Comparison of ENCODE assay signal across 19 cellular contexts in genomic region chr18:54923339-54923956, GRCh38. TPM values are rescaled to one million over a fixed set of nuclear protein-coding genes. Genes with fewer than 3 reads are reported as not detected.
DNase-seq lines count a peak whose midpoint lies in the region; ATAC-seq and TF ChIP-seq lines count a peak whose summit lies in the region.
"Had no signal": no experiment of that assay in that cellular context is flagged by ENCODE, and none has a peak within 500 bp of the region (broad histone marks: within the 10 kb centered on the region; RNA-seq: fewer than 3 reads in every experiment).

No MANE protein-coding gene starts in this region.

- no peak overlapping the region for H2AFZ ChIP-seq in smooth muscle cell (ENCODE audit: low read depth)

- H3K9ac ChIP-seq in smooth muscle cell (ENCODE audit: low read depth), result no peak overlapping the region
- H3K9ac ChIP-seq: BLaER1 had no signal

- H3K36me3 ChIP-seq in smooth muscle cell (ENCODE audit: low read depth), result no peaks in the 10 kb centered on the region
- H3K36me3 ChIP-seq: BLaER1, HAP-1 had no signal

- POLR2A ChIA-PET in WTC11 (lab: Charles Lee), result interaction anchor here (0.7 kb wide), 1 partner anchor 16 kb away, joined by 3 read pairs; no protein-coding TSS in a partner anchor

- H3K4me3 Mint-ChIP-seq in WTC11, result no peak overlapping the region
- H3K4me3 Mint-ChIP-seq: CD8-positive, alpha-beta T cell had no signal

- peak overlapping the region; percentile 1 for H3K4me2 ChIP-seq in smooth muscle cell
- H3K4me2 ChIP-seq: BLaER1 had no signal

- H3K36me3 Mint-ChIP-seq in WTC11, result no peaks in the 10 kb centered on the region
- H3K36me3 Mint-ChIP-seq: CD8-positive, alpha-beta T cell had no signal

- peaks cover 3% of the 10 kb centered on the region for H3K9me3 Mint-ChIP-seq in WTC11
- H3K9me3 Mint-ChIP-seq: CD8-positive, alpha-beta T cell had no signal

- H3F3A ChIP-seq in smooth muscle cell (ENCODE audit: low read depth), result peaks cover 6% of the 10 kb centered on the region

- no peaks in the 10 kb centered on the region for H3K4me1 ChIP-seq in smooth muscle cell (ENCODE audit: low read depth)
- H3K4me1 ChIP-seq: BLaER1, HAP-1 had no signal

- no peaks in the 10 kb centered on the region for H3K27me3 ChIP-seq in smooth muscle cell (ENCODE audit: low read depth)
- H3K27me3 ChIP-seq: BLaER1 had no signal

- H3K4me1 Mint-ChIP-seq in WTC11, result peaks cover 10% of the 10 kb centered on the region

- TF ChIP-seq CTCF in WTC11 (IDR thresholded peaks at IDR 0.05), result no peak
- TF ChIP-seq CTCF in smooth muscle cell (IDR thresholded peaks at IDR 0.05; ENCODE audit: borderline replicate concordance, insufficient read depth, poor library complexity, severe bottlenecking), result no peak

- no peak overlapping the region for H3K4me3 ChIP-seq in smooth muscle cell
- H3K4me3 ChIP-seq: BLaER1, HAP-1 had no signal

- H3K79me2 ChIP-seq in smooth muscle cell (ENCODE audit: low read depth), result no peaks in the 10 kb centered on the region

- DNase-seq in DMS53 treated with DMSO at 0.1 percent for 48 hours (lab: John Stamatoyannopoulos, UW; ENCODE audit: unreplicated experiment), result peak; percentile 43
- no peak for DNase-seq in WTC11 (ENCODE audit: low spot score)
- DNase-seq in iris pigment epithelial cell (ENCODE audit: low read depth), result peak; percentile 28
- no peak for DNase-seq in smooth muscle cell (lab: John Stamatoyannopoulos, UW; ENCODE audit: unreplicated experiment)
- DNase-seq in NCI-H2227 treated with DMSO at 0.1 percent for 48 hours (lab: John Stamatoyannopoulos, UW), result no peak
- DNase-seq in A172 (ENCODE audit: low spot score), result no peak
- DNase-seq in DMS79 (lab: John Stamatoyannopoulos, UW), result no peak
- DNase-seq: Calu3; CD8-positive, alpha-beta T cell; DMS79 treated with DMSO at 0.1 percent for 48 hours; NCI-H1105; NCI-H2081; NCI-H524; SHP77 treated with DMSO at 0.1 percent for 48 hours had no signal

- ATAC-seq in WTC11, result no peak
- ATAC-seq: CD8-positive, alpha-beta T cell; SK-N-SH treated with all-trans-retinoic acid at 6 μM for 48 hours had no signal

- no peaks in the 10 kb centered on the region for H3K27me3 Mint-ChIP-seq in WTC11 (ENCODE audit: low read depth)

- no peak overlapping the region for H3K27ac Mint-ChIP-seq in WTC11
- H3K27ac Mint-ChIP-seq: CD8-positive, alpha-beta T cell had no signal

- no peaks in the 10 kb centered on the region for H4K20me1 ChIP-seq in smooth muscle cell (ENCODE audit: low read depth)
- H4K20me1 ChIP-seq: BLaER1 had no signal

- H3K9me3 ChIP-seq in smooth muscle cell (replicated peaks; ENCODE audit: low read depth), result no peaks in the 10 kb centered on the region
- H3K9me3 ChIP-seq: BLaER1, HAP-1 had no signal

- peak overlapping the region; percentile 37 for H3K27ac ChIP-seq in smooth muscle cell (ENCODE audit: low read depth)
- H3K27ac ChIP-seq: BLaER1 had no signal

- CTCF ChIA-PET in WTC11 (lab: Charles Lee), result no interaction called here

- WGBS in smooth muscle cell (ENCODE audit: low lambda C conversion rate), result 20% methylated on average over 4 of the region's 4 CpGs

TF ChIP-seq in WTC11, 78 proteins besides CTCF, POLR2A, EP300 and RAD21:
- TF ChIP-seq TEAD4 (CRISPR knock-in tag; IDR thresholded peaks at IDR 0.05) (no peak), GABPB1 (CRISPR knock-in tag; IDR thresholded peaks at IDR 0.05) (peak; percentile 80)

RNA-seq across cellular contexts. Expression of gene CCDC68, which starts 35.8 kb away (rescaled TPM):
- total RNA-seq in WTC11 (2021) (0.23 to 0.92 TPM (median 0.55 TPM) in 3 replicates), smooth muscle cell (6.2 and 11.3 TPM in 2 replicates)
- polyA plus RNA-seq in smooth muscle cell, result 4.6 and 4.8 TPM in 2 replicates
- 0.07 TPM in 1 of 2 replicates, not detected in the other for total RNA-seq in A172 (2014; rRNA removed; shearing (Covaris generic))
- total RNA-seq: A673; CD8-positive, alpha-beta T cell; G401 had no signal

Comparison
In these comparisons a context has a peak if more than half of its experiments do, and no peak if none do; other contexts are left out.
1. DNase-seq: peak in DMS53 treated with DMSO at 0.1 percent for 48 hours (single experiment) and iris pigment epithelial cell (single experiment); none in WTC11 (single experiment), smooth muscle cell (single experiment), NCI-H2227 treated with DMSO at 0.1 percent for 48 hours (single experiment), A172 (single experiment) and DMS79 (single experiment).